ENCODE assay signal across 33 cellular contexts in the genomic region with DNA sequence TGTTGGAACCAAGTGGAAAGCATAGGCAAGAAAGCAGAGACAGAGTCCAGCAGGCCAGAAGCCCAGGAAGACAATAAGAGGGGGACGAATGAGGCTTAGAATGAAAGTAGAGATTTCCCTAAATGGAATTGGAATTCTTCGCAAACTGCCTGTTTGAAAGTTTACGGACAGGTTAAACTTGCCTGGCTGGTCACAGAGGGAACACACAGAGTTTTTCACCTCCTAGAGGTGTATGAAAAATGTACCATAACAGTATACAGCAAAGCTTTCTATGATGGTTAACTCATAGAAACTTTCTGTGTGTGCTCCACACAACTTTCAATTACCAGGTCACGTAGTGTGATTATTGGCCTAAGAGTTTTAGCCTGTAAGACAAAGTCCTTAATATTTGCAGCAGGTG.
DNase-seq lines count a peak whose midpoint lies in the region; ATAC-seq, FAIRE-seq and TF ChIP-seq lines count a peak whose summit lies in the region.
"Had no signal": no experiment of that assay in that cellular context is flagged by ENCODE, and none has a peak within 500 bp of the region (broad histone marks: within the 10 kb centered on the region; RNA-seq: fewer than 3 reads in every experiment).

No MANE protein-coding gene starts in this region.

- H3K36me3 ChIP-seq in small intestine (ENCODE audit: control insufficient read depth in 2 of 2, insufficient read depth in 2 of 2, low read length in 2 of 2): no peaks in the 10 kb centered on the region
- H3K36me3 ChIP-seq: ascending aorta; BLaER1 treated with 17β-estradiol and CSF1 and Interleukin-3, amounts not matched to agents 10 nM and 100 nM; gastrocnemius medialis; lower lobe of right lung; pancreas; SJCRH30; spleen; thoracic aorta had no signal

- TF ChIP-seq CTCF in VCaP (conservative IDR thresholded peaks at IDR 0.05): 0 out of 2 replicates have a peak, but pooled peaks have one; percentile 11
- TF ChIP-seq CTCF in epithelial cell of esophagus (IDR thresholded peaks at IDR 0.05; ENCODE audit: insufficient read depth, low read depth, low read length, missing control alignments): peak; percentile 6
- TF ChIP-seq CTCF in nephron (IDR thresholded peaks at IDR 0.05; ENCODE audit: unreplicated experiment in 3 of 3): no peak

- H3K36me3 Mint-ChIP-seq in nephron (ENCODE audit: low read depth): no peaks in the 10 kb centered on the region
- H3K36me3 Mint-ChIP-seq: natural killer cell treated with Interleukin-12 subunit alpha and Interleukin-12 subunit beta and Interleukin-15 and Interleukin-18, amount 100 ng/mL, for 72 hours had no signal

- H3K4me3 Mint-ChIP-seq in nephron: peak overlapping the region in 1 of 3 experiments; percentile 28
- H3K4me3 Mint-ChIP-seq: activated B cell treated with CpG ODN at 0.5 μM for 24 hours; activated CD4-positive, alpha-beta T cell treated with anti-CD3 and anti-CD28 coated beads, Interleukin-2, amount 10 ng/mL, durations not matched to agents 7 days and 5 days; activated naive CD8-positive, alpha-beta T cell treated with anti-CD3 and anti-CD28 coated beads, Interleukin-2, amount 10 ng/mL, durations not matched to agents 7 days and 5 days; endodermal cell; natural killer cell treated with Interleukin-12 subunit alpha and Interleukin-12 subunit beta and Interleukin-15 and Interleukin-18, amount 100 ng/mL, for 72 hours; stimulated activated naive CD8-positive, alpha-beta T cell treated with anti-CD3 and anti-CD28 coated beads, Interleukin-15, Interleukin-2, amounts not matched to agents 100 ng/mL and 50 ng/mL, for 24 hours had no signal

- H3K27ac ChIP-seq in VCaP (peak overlapping the region; percentile 97), small intestine (ENCODE audit: low read depth in 1 of 2, low read length in 1 of 2) (no peak overlapping the region)
- H3K27ac ChIP-seq: BLaER1 treated with 17β-estradiol and CSF1 and Interleukin-3, amounts not matched to agents 10 nM and 100 nM; GM23248; lower lobe of right lung; pancreas; SJCRH30; thoracic aorta had no signal

- H3K4me3 ChIP-seq in epithelial cell of esophagus (ENCODE audit: low read length): no peak overlapping the region
- no peak overlapping the region for H3K4me3 ChIP-seq in small intestine (ENCODE audit: low read depth in 1 of 2, low read length in 2 of 2)
- H3K4me3 ChIP-seq: ascending aorta; BLaER1 treated with 17β-estradiol and CSF1 and Interleukin-3, amounts not matched to agents 10 nM and 100 nM; gastrocnemius medialis; GM23248; lower lobe of right lung; mucosa of descending colon; pancreas; SJCRH30; spleen; thoracic aorta had no signal

- H3K27me3 Mint-ChIP-seq in nephron (ENCODE audit: low read depth): no peaks in the 10 kb centered on the region
- H3K27me3 Mint-ChIP-seq: activated CD4-positive, alpha-beta T cell treated with anti-CD3 and anti-CD28 coated beads, Interleukin-2, amount 10 ng/mL, durations not matched to agents 7 days and 5 days; activated naive CD8-positive, alpha-beta T cell treated with anti-CD3 and anti-CD28 coated beads, Interleukin-2, amount 10 ng/mL, durations not matched to agents 7 days and 5 days had no signal

- ATAC-seq in GM21619 (IDR thresholded peaks at IDR 0.05; ENCODE audit: unreplicated experiment): no peak
- ATAC-seq: gastrocnemius medialis; lower lobe of right lung; mucosa of descending colon; natural killer cell treated with Interleukin-12 subunit alpha and Interleukin-12 subunit beta and Interleukin-15 and Interleukin-18, amount 100 ng/mL, for 72 hours; pancreas; right cardiac atrium had no signal

- WGBS in small intestine, 3 donors: 64 to 79% (median 76%) methylated on average over 4 of the region's 4 CpGs

- no peaks in the 10 kb centered on the region for H3K9me3 ChIP-seq in small intestine (ENCODE audit: control insufficient read depth, low read depth)
- H3K9me3 ChIP-seq: ascending aorta, gastrocnemius medialis, lower lobe of right lung, mucosa of descending colon, pancreas, SJCRH30, spleen, thoracic aorta had no signal

- H3K9me3 Mint-ChIP-seq in nephron: no peaks in the 10 kb centered on the region
- H3K9me3 Mint-ChIP-seq: activated B cell treated with CpG ODN at 0.5 μM for 24 hours; activated CD4-positive, alpha-beta T cell treated with anti-CD3 and anti-CD28 coated beads, Interleukin-2, amount 10 ng/mL, durations not matched to agents 7 days and 5 days; activated naive CD8-positive, alpha-beta T cell treated with anti-CD3 and anti-CD28 coated beads, Interleukin-2, amount 10 ng/mL, durations not matched to agents 7 days and 5 days; endodermal cell; natural killer cell treated with Interleukin-12 subunit alpha and Interleukin-12 subunit beta and Interleukin-15 and Interleukin-18, amount 100 ng/mL, for 72 hours; stimulated activated naive CD8-positive, alpha-beta T cell treated with anti-CD3 and anti-CD28 coated beads, Interleukin-15, Interleukin-2, amounts not matched to agents 100 ng/mL and 50 ng/mL, for 24 hours had no signal

- no peak for FAIRE-seq in small intestine (lab: Jason Lieb, UNC)
- FAIRE-seq: pancreas had no signal

- H3K27ac Mint-ChIP-seq in nephron: peak overlapping the region; percentile 36 to 62 (median 61)
- H3K27ac Mint-ChIP-seq: activated B cell treated with CpG ODN at 0.5 μM for 24 hours; activated CD4-positive, alpha-beta T cell treated with anti-CD3 and anti-CD28 coated beads, Interleukin-2, amount 10 ng/mL, durations not matched to agents 7 days and 5 days; activated naive CD8-positive, alpha-beta T cell treated with anti-CD3 and anti-CD28 coated beads, Interleukin-2, amount 10 ng/mL, durations not matched to agents 7 days and 5 days; endodermal cell; natural killer cell treated with Interleukin-12 subunit alpha and Interleukin-12 subunit beta and Interleukin-15 and Interleukin-18, amount 100 ng/mL, for 72 hours; stimulated activated naive CD8-positive, alpha-beta T cell treated with anti-CD3 and anti-CD28 coated beads, Interleukin-15, Interleukin-2, amounts not matched to agents 100 ng/mL and 50 ng/mL, for 24 hours had no signal

- H3K4me1 Mint-ChIP-seq in nephron: peaks cover 84% of the 10 kb centered on the region
- H3K4me1 Mint-ChIP-seq: activated B cell treated with CpG ODN at 0.5 μM for 24 hours had no signal

- H3K27me3 ChIP-seq in small intestine (ENCODE audit: control insufficient read depth in 2 of 2, insufficient read depth in 2 of 2, low read length in 2 of 2): no peaks in the 10 kb centered on the region
- H3K27me3 ChIP-seq: ascending aorta; BLaER1 treated with 17β-estradiol and CSF1 and Interleukin-3, amounts not matched to agents 10 nM and 100 nM; gastrocnemius medialis; pancreas; SJCRH30; spleen had no signal

- DNase-seq in epithelial cell of esophagus (ENCODE audit: low read depth): peak; percentile 32
- no peak for DNase-seq in small intestine
- no peak for DNase-seq in DMS 273 (lab: John Stamatoyannopoulos, UW; ENCODE audit: unreplicated experiment)
- DNase-seq in ureter (ENCODE audit: low spot score): no peak
- DNase-seq: activated B cell treated with CpG ODN at 0.5 μM for 24 hours; activated CD4-positive, alpha-beta T cell treated with anti-CD3 and anti-CD28 coated beads, Interleukin-2, amount 10 ng/mL, durations not matched to agents 7 days and 5 days; activated effector memory CD4-positive, alpha-beta T cell treated with Interleukin-2 at 50 U/mL for 16 hours; activated naive CD8-positive, alpha-beta T cell treated with anti-CD3 and anti-CD28 coated beads, Interleukin-2, amount 10 ng/mL, durations not matched to agents 7 days and 5 days; COR-L47; DMS79; endodermal cell; gastrocnemius medialis; GDM1; GM23248; lower lobe of right lung; mucosa of descending colon; NCI-H1092; NCI-H1694; NCI-H446; NCI-H774; pancreas; right cardiac atrium; SJCRH30; spleen; stimulated activated CD4-positive, alpha-beta T cell treated with anti-CD3 and anti-CD28 coated beads, Interleukin-2, amount 100 ng/mL, for 24 hours had no signal

- peaks cover 0 to 6% of the 10 kb centered on the region in 2 donors for H3K4me1 ChIP-seq in small intestine (ENCODE audit: control insufficient read depth in 2 of 2, insufficient read depth in 1 of 2, low read depth in 1 of 2, low read length in 1 of 2)

Comparison
In these comparisons a context has a peak if more than half of its experiments do, and no peak if none do; other contexts are left out.
1. CTCF ChIP-seq: peak in VCaP (single experiment) and epithelial cell of esophagus (single experiment); none in nephron (0 of 3).